ENCODE assay signal across 16 cellular contexts in the genomic region with DNA sequence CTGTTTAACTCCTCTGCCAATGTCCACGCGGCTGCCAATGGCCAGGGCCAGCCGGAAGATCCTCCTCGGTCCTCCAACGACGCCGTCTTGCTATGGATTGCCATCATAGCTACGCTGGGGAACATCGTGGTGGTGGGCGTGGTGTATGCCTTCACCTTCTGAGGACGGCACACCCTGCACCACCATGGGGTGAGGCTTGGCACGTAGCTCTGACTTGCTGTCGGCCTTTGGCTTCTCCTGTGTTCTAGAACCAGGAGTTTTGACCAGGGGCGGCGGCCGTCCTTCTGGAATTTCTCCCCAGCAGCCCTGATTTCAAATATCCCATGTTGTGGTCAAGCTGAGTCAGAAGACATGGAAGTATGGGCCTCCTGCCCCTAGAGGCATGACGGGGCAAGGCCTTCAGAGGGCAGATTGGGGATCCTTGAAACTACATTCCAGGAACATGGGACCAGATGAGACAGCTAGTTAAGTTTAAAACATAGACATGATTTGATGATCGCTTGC. TPM values are rescaled to one million over a fixed set of nuclear protein-coding genes. Genes with fewer than 3 reads are reported as not detected.
DNase-seq lines count a peak whose midpoint lies in the region; ATAC-seq and TF ChIP-seq lines count a peak whose summit lies in the region.
"Had no signal": no experiment of that assay in that cellular context is flagged by ENCODE, and none has a peak within 500 bp of the region (broad histone marks: within the 10 kb centered on the region; RNA-seq: fewer than 3 reads in every experiment).

No MANE protein-coding gene starts in this region.

- no peak overlapping the region for H2BK120ac ChIP-seq in H9 (ENCODE audit: low read depth, low read length, poor library complexity, severe bottlenecking)

- H3K79me1 ChIP-seq in H9 (ENCODE audit: insufficient read depth, low read depth, low read length, poor library complexity, severe bottlenecking), result no peaks in the 10 kb centered on the region

- WGBS in H9 (ENCODE audit: extremely low coverage, insufficient read length, low lambda C conversion rate), result no CpG with 5 or more reads among the region's 18 CpGs

- no peak for ATAC-seq in HG03354 (IDR thresholded peaks at IDR 0.05; ENCODE audit: poor library complexity, severe bottlenecking, unreplicated experiment)
- ATAC-seq: activated T-cell treated with anti-CD3 and anti-CD28 coated beads, Interleukin-2, amount 50 U/mL, for 4 hours; left lung; naive thymus-derived CD4-positive, alpha-beta T cell had no signal

- no peak overlapping the region for H3K14ac ChIP-seq in H9 (ENCODE audit: insufficient read depth, low read length)

- no peak overlapping the region for H3K9ac ChIP-seq in H9 (ENCODE audit: extremely low read depth, insufficient read length, low read length)

- no peak overlapping the region for H3K18ac ChIP-seq in H9 (ENCODE audit: insufficient read length, low read depth, low read length)

- H3K4me1 Mint-ChIP-seq in H9, result peaks cover 15 to 19% of the 10 kb centered on the region in 2 experiments
- H3K4me1 Mint-ChIP-seq: activated CD4-positive, alpha-beta T cell treated with anti-CD3 and anti-CD28 coated beads, Interleukin-2, amount 10 ng/mL, durations not matched to agents 7 days and 5 days; naive thymus-derived CD4-positive, alpha-beta T cell had no signal

- peaks cover 2% of the 10 kb centered on the region for H4K20me1 ChIP-seq in H9 (ENCODE audit: control insufficient read depth, insufficient read depth, insufficient read length)

- no peak overlapping the region for H4K8ac ChIP-seq in H9 (replicated peaks; ENCODE audit: insufficient read length, low read depth, low read length)

- H3K27ac ChIP-seq in H9 (ENCODE audit: insufficient read length, low read depth, low read length), result no peak overlapping the region
- H3K27ac ChIP-seq: coronary artery, left lung, prostate gland, SJSA1 had no signal

- H2BK5ac ChIP-seq in H9 (ENCODE audit: insufficient read length, low read length), result peak overlapping the region; percentile 33

- H2BK15ac ChIP-seq in H9 (ENCODE audit: low read depth, low read length), result no peak overlapping the region

- H4K91ac ChIP-seq in H9 (ENCODE audit: insufficient read length, low read depth, low read length), result no peak overlapping the region

- H3K9me3 ChIP-seq in H9 (ENCODE audit: control insufficient read depth, low read depth, low read length), result no peaks in the 10 kb centered on the region
- H3K9me3 ChIP-seq: left lung, prostate gland, SJSA1 had no signal

- H3K27me3 ChIP-seq in H9 (ENCODE audit: insufficient read depth, low read length), result no peaks in the 10 kb centered on the region
- H3K27me3 ChIP-seq: left lung, SJSA1 had no signal

- no peak overlapping the region for H2AFZ ChIP-seq in H9 (ENCODE audit: low read length)

- peaks cover 5 to 12% (median 10%) of the 10 kb centered on the region in 3 experiments; a peak in 4 of 7 replicates for H3K36me3 Mint-ChIP-seq in H9 (ENCODE audit: insufficient read depth in 1 of 3, low read depth in 3 of 3)

- DNase-seq in A172 (ENCODE audit: low spot score), result peak; percentile 16
- no peak for DNase-seq in H9
- peak; percentile 66 for DNase-seq in amniotic epithelial cell (ENCODE audit: low read depth)
- peak; percentile 40 for DNase-seq in hepatic stellate cell (ENCODE audit: low spot score)
- DNase-seq in activated CD8-positive, alpha-beta memory T cell treated with anti-CD3 and anti-CD28 coated beads, Interleukin-2, amount 50 U/mL, for 48 hours, result no peak
- no peak for DNase-seq in stimulated activated CD4-positive, alpha-beta T cell treated with anti-CD3 and anti-CD28 coated beads, Interleukin-4, amount 100 ng/mL, for 4 hours
- no peak for DNase-seq in activated CD8-positive, alpha-beta memory T cell treated with anti-CD3 and anti-CD28 coated beads for 24 hours
- DNase-seq: activated CD4-positive, alpha-beta T cell treated with anti-CD3 and anti-CD28 coated beads, Interleukin-2, amount 10 ng/mL, durations not matched to agents 7 days and 5 days; activated T-cell treated with anti-CD3 and anti-CD28 coated beads, Interleukin-2, amount 50 U/mL, for 4 hours; naive thymus-derived CD4-positive, alpha-beta T cell; NCI-H345 had no signal

- H3K4me2 ChIP-seq in H9 (ENCODE audit: insufficient read depth, insufficient read length, low read length), result no peak overlapping the region

- no peak overlapping the region for H3K56ac ChIP-seq in H9 (ENCODE audit: insufficient read length, low read depth, low read length)

- no peaks in the 10 kb centered on the region for H3K79me2 ChIP-seq in H9 (ENCODE audit: insufficient read depth, low read length)

- TF ChIP-seq CTCF in H9 (conservative IDR thresholded peaks at IDR 0.05), result no peak; the same call in 2 of the 3 replicates

- no peak overlapping the region for H4K5ac ChIP-seq in H9 (ENCODE audit: insufficient read length, low read depth, low read length)

- no peak overlapping the region for H3T11ph ChIP-seq in H9 (ENCODE audit: low read length)

- no peak overlapping the region for H3K23ac ChIP-seq in H9 (ENCODE audit: insufficient read length, low read depth, low read length)

- H3K27ac Mint-ChIP-seq in H9, result no peak overlapping the region
- H3K27ac Mint-ChIP-seq: activated CD4-positive, alpha-beta T cell treated with anti-CD3 and anti-CD28 coated beads, Interleukin-2, amount 10 ng/mL, durations not matched to agents 7 days and 5 days; naive thymus-derived CD4-positive, alpha-beta T cell had no signal

- no peaks in the 10 kb centered on the region for H3K4me1 ChIP-seq in H9 (ENCODE audit: insufficient read depth, low read length)
- H3K4me1 ChIP-seq: prostate gland had no signal

- no peak overlapping the region for H3K4me3 Mint-ChIP-seq in H9
- H3K4me3 Mint-ChIP-seq: activated CD4-positive, alpha-beta T cell treated with anti-CD3 and anti-CD28 coated beads, Interleukin-2, amount 10 ng/mL, durations not matched to agents 7 days and 5 days; activated T-cell treated with anti-CD3 and anti-CD28 coated beads, Interleukin-2, amount 50 U/mL, for 4 hours; naive thymus-derived CD4-positive, alpha-beta T cell had no signal

- H2BK12ac ChIP-seq in H9 (ENCODE audit: insufficient read length, low read depth, low read length), result no peak overlapping the region

- H2AK5ac ChIP-seq in H9 (ENCODE audit: insufficient read length, low read length), result no peak overlapping the region

- H3K27me3 Mint-ChIP-seq in H9 (ENCODE audit: low read depth), result no peaks in the 10 kb centered on the region
- H3K27me3 Mint-ChIP-seq: activated CD4-positive, alpha-beta T cell treated with anti-CD3 and anti-CD28 coated beads, Interleukin-2, amount 10 ng/mL, durations not matched to agents 7 days and 5 days; naive thymus-derived CD4-positive, alpha-beta T cell had no signal

- H3K23me2 ChIP-seq in H9 (ENCODE audit: insufficient read length, low read depth, low read length, poor library complexity, severe bottlenecking), result no peaks in the 10 kb centered on the region

- H3K4ac ChIP-seq in H9 (ENCODE audit: low read depth, low read length), result no peak overlapping the region

- H2BK20ac ChIP-seq in H9 (ENCODE audit: low read depth, low read length, poor library complexity, severe bottlenecking), result no peak overlapping the region

- no peaks in the 10 kb centered on the region for H3K9me3 Mint-ChIP-seq in H9
- H3K9me3 Mint-ChIP-seq: activated CD4-positive, alpha-beta T cell treated with anti-CD3 and anti-CD28 coated beads, Interleukin-2, amount 10 ng/mL, durations not matched to agents 7 days and 5 days; activated T-cell treated with anti-CD3 and anti-CD28 coated beads, Interleukin-2, amount 50 U/mL, for 4 hours; naive thymus-derived CD4-positive, alpha-beta T cell had no signal

RNA-seq across cellular contexts. Expression of a gene that starts 47.5 kb away (rescaled TPM):
- total RNA-seq in A172 (2014; rRNA removed; shearing (Covaris generic)), result 7.6 and 9.5 TPM in 2 replicates
- total RNA-seq in H9 (2021), result 5.7 and 7.7 TPM in 2 replicates

Comparison
In these comparisons a context has a peak if more than half of its experiments do, and no peak if none do; other contexts are left out.
1. DNase-seq: peak in A172 (single experiment), amniotic epithelial cell (single experiment) and hepatic stellate cell (single experiment); none in H9 (single experiment), activated CD8-positive, alpha-beta memory T cell treated with anti-CD3 and anti-CD28 coated beads, Interleukin-2, amount 50 U/mL, for 48 hours (single experiment), stimulated activated CD4-positive, alpha-beta T cell treated with anti-CD3 and anti-CD28 coated beads, Interleukin-4, amount 100 ng/mL, for 4 hours (0 of 2) and activated CD8-positive, alpha-beta memory T cell treated with anti-CD3 and anti-CD28 coated beads for 24 hours (single experiment).